12 cellular contexts compared by ENCODE assay signal in the genomic region with DNA sequence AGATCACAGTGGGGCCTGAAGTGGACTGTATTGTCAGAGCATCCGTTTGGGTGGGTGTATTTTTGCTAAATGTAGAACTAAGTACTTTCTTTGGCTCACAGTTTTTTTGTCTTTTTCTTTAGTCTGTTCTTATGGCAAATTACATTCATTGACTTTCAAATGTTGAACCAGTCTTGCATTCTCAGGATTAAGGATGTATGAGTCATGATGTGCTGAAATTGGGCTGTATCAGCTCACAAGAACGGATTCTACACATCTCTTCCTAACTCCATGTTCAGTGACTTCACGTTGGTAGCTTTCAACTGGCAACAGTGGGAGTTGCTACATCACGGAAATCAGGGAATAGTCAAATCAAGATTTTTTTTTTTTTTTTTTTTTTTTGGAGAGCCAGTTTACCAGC.
DNase-seq lines count a peak whose midpoint lies in the region; ATAC-seq and TF ChIP-seq lines count a peak whose summit lies in the region.
"Had no signal": no experiment of that assay in that cellular context is flagged by ENCODE, and none has a peak within 500 bp of the region (broad histone marks: within the 10 kb centered on the region; RNA-seq: fewer than 3 reads in every experiment).

No MANE protein-coding gene starts in this region.

- no peak for ATAC-seq in HG02642 (IDR thresholded peaks at IDR 0.05; ENCODE audit: poor library complexity, unreplicated experiment)
- ATAC-seq: activated CD4-positive, CD25-positive, alpha-beta regulatory T cell treated with anti-CD3 and anti-CD28 coated beads, Interleukin-2, amount 50 U/mL, for 24 hours had no signal

- TF ChIP-seq CTCF in epithelial cell of esophagus (IDR thresholded peaks at IDR 0.05; ENCODE audit: insufficient read depth, low read depth, low read length, missing control alignments), result no peak

- DNase-seq in ELR (ENCODE audit: low read depth), result peak; percentile 88
- peak; percentile 79 for DNase-seq in RPMI7951 (ENCODE audit: low read depth)
- DNase-seq in epithelial cell of esophagus (ENCODE audit: low read depth), result peak; percentile 64
- peak; percentile 74 for DNase-seq in renal cortical epithelial cell (ENCODE audit: low read depth)
- no peak for DNase-seq in activated naive CD4-positive, alpha-beta T cell treated with anti-CD3 and anti-CD28 coated beads, Interleukin-2, amount 50 U/mL, for 16 hours
- DNase-seq in SKM-1 (lab: John Stamatoyannopoulos, UW; ENCODE audit: unreplicated experiment), result no peak
- no peak for DNase-seq in T1000 (lab: John Stamatoyannopoulos, UW)
- DNase-seq: activated T-cell treated with anti-CD3 and anti-CD28 coated beads, Interleukin-2, amount 50 U/mL, for 24 hours; NCI-H1092; NCI-H510A treated with DMSO at 0.1 percent for 48 hours had no signal

- no peak overlapping the region for H3K4me3 ChIP-seq in epithelial cell of esophagus (ENCODE audit: low read length)

Comparison
In these comparisons a context has a peak if more than half of its experiments do, and no peak if none do; other contexts are left out.
1. DNase-seq: peak in ELR (single experiment), RPMI7951 (single experiment), epithelial cell of esophagus (single experiment) and renal cortical epithelial cell (single experiment); none in activated naive CD4-positive, alpha-beta T cell treated with anti-CD3 and anti-CD28 coated beads, Interleukin-2, amount 50 U/mL, for 16 hours (single experiment), SKM-1 (single experiment) and T1000 (single experiment).